Comparison of ENCODE assay signal across 17 cellular contexts in the genomic region with DNA sequence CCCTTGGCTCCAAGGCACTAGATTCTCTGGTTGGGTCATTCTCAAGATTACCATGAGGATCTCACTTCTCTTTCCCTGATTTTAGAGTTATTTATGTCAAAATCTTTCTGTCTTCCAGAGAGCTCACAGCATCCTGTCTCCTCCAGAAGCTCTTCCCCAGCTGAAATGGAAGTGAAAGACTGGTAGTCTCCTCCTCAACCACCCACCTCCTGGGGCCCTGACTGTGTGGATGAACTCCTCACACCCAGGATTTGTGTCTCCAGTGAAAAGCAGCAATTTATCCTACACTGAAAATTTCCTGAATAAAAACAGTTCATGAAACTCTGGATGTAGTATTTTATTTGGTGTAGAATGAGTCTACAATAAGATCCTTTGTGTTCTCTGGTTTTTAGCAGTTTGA. TPM values are rescaled to one million over a fixed set of nuclear protein-coding genes. Genes with fewer than 3 reads are reported as not detected.
A peak's percentile ranks its signal among the peaks of the same experiment; 100 is the strongest.
DNase-seq lines count a peak whose midpoint lies in the region; ATAC-seq, FAIRE-seq and TF ChIP-seq lines count a peak whose summit lies in the region.
"Had no signal": no experiment of that assay in that cellular context is flagged by ENCODE, and none has a peak within 500 bp of the region (broad histone marks: within the 10 kb centered on the region; RNA-seq: fewer than 3 reads in every experiment).

No MANE protein-coding gene starts in this region.

- no peak for DNase-seq in GM23338 (ENCODE audit: low spot score)
- DNase-seq in endothelial cell of umbilical vein (ENCODE audit: low read depth, low spot score): no peak
- DNase-seq in gastrocnemius medialis: no peak
- no peak for DNase-seq in H54 (ENCODE audit: insufficient read length, low spot score)
- DNase-seq in SJCRH30: no peak
- no peak for DNase-seq in MG63
- DNase-seq: CD4-positive, alpha-beta memory T cell; DND-41; GDM1; H7; NCI-H1436 treated with DMSO at 0.1 percent for 48 hours; NCI-H2081 treated with DMSO at 0.1 percent for 48 hours; NCI-H524 had no signal

- H3K27ac ChIP-seq in ACC112 (ENCODE audit: low read depth, low read length): no peak overlapping the region
- no peak overlapping the region for H3K27ac ChIP-seq in GM23338 (ENCODE audit: low read depth)
- H3K27ac ChIP-seq in endothelial cell of umbilical vein (ENCODE audit: insufficient read depth, low read depth, low read length): no peak overlapping the region
- peak overlapping the region; percentile 49 to 77 (median 61) for H3K27ac ChIP-seq in gastrocnemius medialis
- no peak overlapping the region for H3K27ac ChIP-seq in SJCRH30

- no peaks in the 10 kb centered on the region for H3K27me3 Mint-ChIP-seq in GM23338 (ENCODE audit: insufficient read depth, low read depth, poor library complexity)

- peak overlapping the region; percentile 2 for H2AFZ ChIP-seq in ACC112 (ENCODE audit: low read length, unreplicated experiment)
- 0 out of 2 replicates have a peak overlapping the region, but pooled peaks have one; percentile 43 for H2AFZ ChIP-seq in GM23338
- peak overlapping the region; percentile 24 for H2AFZ ChIP-seq in endothelial cell of umbilical vein (ENCODE audit: low read depth, low read length)

- TF ChIP-seq CTCF in GM23338 (conservative IDR thresholded peaks at IDR 0.05; ENCODE audit: low read depth in 2 of 2) (no peak), endothelial cell of umbilical vein (IDR thresholded peaks at IDR 0.05; ENCODE audit: extremely low read depth in 1 of 2, insufficient read depth in 1 of 2, low read depth in 1 of 2, low read length in 2 of 2) (no peak), gastrocnemius medialis (IDR thresholded peaks at IDR 0.05 in 4 of 5, conservative IDR thresholded peaks at IDR 0.05 in 1 of 5) (no peak)

- H3K9me3 ChIP-seq in endothelial cell of umbilical vein (replicated peaks; ENCODE audit: control insufficient read depth, insufficient read depth, low read length): no peaks in the 10 kb centered on the region
- no peaks in the 10 kb centered on the region for H3K9me3 ChIP-seq in gastrocnemius medialis
- H3K9me3 ChIP-seq in SJCRH30 (replicated peaks): peaks cover 14% of the 10 kb centered on the region
- H3K9me3 ChIP-seq in MG63: peaks cover 14% of the 10 kb centered on the region

- H3K4me1 ChIP-seq in ACC112 (ENCODE audit: control insufficient read depth, insufficient read depth, low read length, unreplicated experiment) (peaks cover 9% of the 10 kb centered on the region), GM23338 (ENCODE audit: insufficient read depth) (peaks cover 3% of the 10 kb centered on the region), endothelial cell of umbilical vein (ENCODE audit: control insufficient read depth, extremely low read depth, insufficient read depth, low read length) (peaks cover 7% of the 10 kb centered on the region), gastrocnemius medialis (peaks cover 14 to 24% of the 10 kb centered on the region in 2 donors), SJCRH30 (peaks cover 12% of the 10 kb centered on the region)

- no peak overlapping the region for H3K27ac Mint-ChIP-seq in GM23338
- H3K27ac Mint-ChIP-seq: CD4-positive, alpha-beta memory T cell had no signal

- no peak overlapping the region for H3K9ac ChIP-seq in endothelial cell of umbilical vein (replicated peaks; ENCODE audit: extremely low read depth, insufficient read depth, low read length)

- ATAC-seq in GM23338: no peak
- ATAC-seq in gastrocnemius medialis: no peak
- ATAC-seq in HG02852 (IDR thresholded peaks at IDR 0.05; ENCODE audit: unreplicated experiment): no peak

- H3K79me2 ChIP-seq in ACC112 (ENCODE audit: control insufficient read depth, insufficient read depth, low read length, unreplicated experiment) (no peaks in the 10 kb centered on the region), GM23338 (replicated peaks; ENCODE audit: insufficient read depth) (no peaks in the 10 kb centered on the region), endothelial cell of umbilical vein (ENCODE audit: control insufficient read depth, insufficient read depth, low read length) (no peaks in the 10 kb centered on the region)

- H3K27me3 ChIP-seq in ACC112 (ENCODE audit: insufficient read depth, low read length): no peaks in the 10 kb centered on the region
- no peaks in the 10 kb centered on the region for H3K27me3 ChIP-seq in GM23338 (ENCODE audit: insufficient read depth)
- H3K27me3 ChIP-seq in endothelial cell of umbilical vein (ENCODE audit: control insufficient read depth in 2 of 2, insufficient read depth in 2 of 2, low read length in 2 of 2): no peaks in the 10 kb centered on the region
- H3K27me3 ChIP-seq in gastrocnemius medialis: no peaks in the 10 kb centered on the region
- no peaks in the 10 kb centered on the region for H3K27me3 ChIP-seq in SJCRH30
- no peaks in the 10 kb centered on the region for H3K27me3 ChIP-seq in MG63

- H3K9me2 ChIP-seq in GM23338 (ENCODE audit: insufficient read depth): peaks cover 6% of the 10 kb centered on the region

- no TSS peak for BruUV-seq in endothelial cell of umbilical vein (replicated peaks; lab: Mats Ljungman, UMichigan)

- H4K20me1 ChIP-seq in GM23338 (replicated peaks; ENCODE audit: insufficient read depth) (no peaks in the 10 kb centered on the region), endothelial cell of umbilical vein (replicated peaks; ENCODE audit: control insufficient read depth, extremely low read depth, insufficient read depth, low read length) (no peaks in the 10 kb centered on the region)

- H3K9me1 ChIP-seq in endothelial cell of umbilical vein (replicated peaks; ENCODE audit: control insufficient read depth, extremely low read depth, insufficient read depth, low read length): no peaks in the 10 kb centered on the region

- TF ChIP-seq POLR2A in endothelial cell of umbilical vein (IDR thresholded peaks at IDR 0.05; ENCODE audit: low read depth, low read length) (no peak), gastrocnemius medialis (IDR thresholded peaks at IDR 0.05) (no peak), H54 (IDR thresholded peaks at IDR 0.05; ENCODE audit: low read depth, low read length) (no peak)

- no peaks in the 10 kb centered on the region for H3K36me3 Mint-ChIP-seq in GM23338 (ENCODE audit: low read depth)
- H3K36me3 Mint-ChIP-seq: CD4-positive, alpha-beta memory T cell had no signal

- dilution Hi-C loops in endothelial cell of umbilical vein (cut with MboI; ENCODE audit: extremely low pct_ligation_motif_present, low sequenced_read_pairs): no loop called here

- CTCF ChIA-PET in endothelial cell of umbilical vein (lab: Charles Lee): interaction anchor here (1.2 to 2.1 kb wide), 3 partner anchors 33 to 153 kb away, joined by 5 to 7 read pairs (median 6); no protein-coding TSS in a partner anchor

- no peak overlapping the region for H3K4me2 ChIP-seq in GM23338
- no peak overlapping the region for H3K4me2 ChIP-seq in endothelial cell of umbilical vein (ENCODE audit: insufficient read depth, low read length)

- H3F3A ChIP-seq in GM23338 (replicated peaks; ENCODE audit: low read depth): no peaks in the 10 kb centered on the region

- H3K36me3 ChIP-seq in ACC112 (ENCODE audit: insufficient read depth, low read length): peaks cover 8% of the 10 kb centered on the region
- no peaks in the 10 kb centered on the region for H3K36me3 ChIP-seq in GM23338 (ENCODE audit: insufficient read depth)
- H3K36me3 ChIP-seq in endothelial cell of umbilical vein (ENCODE audit: control insufficient read depth in 2 of 2, extremely low read depth in 1 of 2, insufficient read depth in 2 of 2, low read length in 2 of 2): no peaks in the 10 kb centered on the region
- no peaks in the 10 kb centered on the region for H3K36me3 ChIP-seq in gastrocnemius medialis
- H3K36me3 ChIP-seq in SJCRH30: no peaks in the 10 kb centered on the region
- no peaks in the 10 kb centered on the region for H3K36me3 ChIP-seq in MG63

- H3K4me1 Mint-ChIP-seq in GM23338: peaks cover 2% of the 10 kb centered on the region; the same call in 2 of the 3 replicates

- FAIRE-seq in endothelial cell of umbilical vein (lab: Jason Lieb, UNC) (no peak), H54 (lab: Jason Lieb, UNC) (no peak)
- FAIRE-seq: HTR-8/SVneo had no signal

- peaks cover 3% of the 10 kb centered on the region; the same call in 1 of the 3 replicates for H3K9me3 Mint-ChIP-seq in GM23338

- POLR2A ChIA-PET in endothelial cell of umbilical vein (lab: Charles Lee): no interaction called here

- H3K4me3 ChIP-seq in ACC112 (ENCODE audit: low read depth, low read length): no peak overlapping the region
- H3K4me3 ChIP-seq in GM23338: no peak overlapping the region
- no peak overlapping the region for H3K4me3 ChIP-seq in endothelial cell of umbilical vein (replicated peaks in 1 of 3; ENCODE audit: insufficient read depth in 1 of 3, low read depth in 1 of 3, low read length in 3 of 3)
- H3K4me3 ChIP-seq in gastrocnemius medialis: no peak overlapping the region
- no peak overlapping the region for H3K4me3 ChIP-seq in SJCRH30
- no peak overlapping the region for H3K4me3 ChIP-seq in MG63

- intact Hi-C loops in endothelial cell of umbilical vein (cut with micrococcal nuclease) (no loop called here), gastrocnemius medialis (cut with DNase I; ENCODE audit: low total_unique reads) (no loop called here)

- in situ Hi-C loops in gastrocnemius medialis (cut with MboI; ENCODE audit: low sequenced_read_pairs in 4 of 4): loop anchor here in 2 of 4 donors (5.0 kb wide), 1 partner anchor 147 kb away; no protein-coding TSS in a partner anchor

- H3K4me3 Mint-ChIP-seq in GM23338: no peak overlapping the region
- H3K4me3 Mint-ChIP-seq: CD4-positive, alpha-beta memory T cell had no signal

TF ChIP-seq in endothelial cell of umbilical vein, 7 proteins besides CTCF, POLR2A, EP300 and RAD21 (continues in another document):
- no peak for TF ChIP-seq EZH2 (IDR thresholded peaks at IDR 0.05; ENCODE audit: borderline replicate concordance, low read depth, low read length, severe bottlenecking)
- TF ChIP-seq FOS (IDR thresholded peaks at IDR 0.05; ENCODE audit: borderline replicate concordance, insufficient read depth, low read length): no peak
- no peak for TF ChIP-seq POLR2AphosphoS5 (IDR thresholded peaks at IDR 0.05; ENCODE audit: insufficient read depth, low read depth, low read length)

RNA-seq across cellular contexts. Expression of a gene that starts 12.0 kb away (rescaled TPM):
- total RNA-seq in GM23338 (2014; rRNA removed; shearing (Covaris generic)): not detected in 2 replicates
- polyA plus RNA-seq in GM23338 (2016; fragmentation: Nextera tagmentation; extraction: Ambion mirVana): not detected in 2 replicates
- total RNA-seq in endothelial cell of umbilical vein: 4.1 and 4.6 TPM in 2 replicates
- polyA plus RNA-seq in endothelial cell of umbilical vein: 1.2 and 1.3 TPM in 2 replicates
- polyA plus RNA-seq in endothelial cell of umbilical vein (2011; cell fraction: cytosol; rRNA removed): 0.75 and 0.78 TPM in 2 replicates
- 0.72 and 1.2 TPM in 2 replicates for polyA plus RNA-seq in endothelial cell of umbilical vein (2011; cell fraction: nucleus; rRNA removed)
- polyA plus RNA-seq in endothelial cell of umbilical vein (2012): 0.11 and 0.33 TPM in 2 replicates
- polyA minus RNA-seq in endothelial cell of umbilical vein: 3.2 and 3.4 TPM in 2 replicates
- not detected for polyA minus RNA-seq in endothelial cell of umbilical vein (2011; cell fraction: cytosol; rRNA and poly(A)+ RNA removed)
- polyA minus RNA-seq in endothelial cell of umbilical vein (2011; cell fraction: nucleus; rRNA and poly(A)+ RNA removed): 0.96 and 1.6 TPM in 2 replicates
- 1 to 10 TPM; 2.0 to 5.8 (median 3.0) TPM for total RNA-seq in gastrocnemius medialis
- 0.12 and 0.25 TPM in 2 replicates for total RNA-seq in SJCRH30 (2014; rRNA removed; shearing (Covaris generic))
- not detected in 2 replicates for total RNA-seq in MG63 (2014; rRNA removed; shearing (Covaris generic); ENCODE audit: low replicate concordance)
- total RNA-seq: A673, H7 had no signal
- polyA plus RNA-seq: CD4-positive, alpha-beta memory T cell had no signal

Comparison
In these comparisons a context has a peak if more than half of its experiments do, and no peak if none do; other contexts are left out.
1. H3K27ac ChIP-seq: peak in gastrocnemius medialis (4 of 4); none in ACC112 (single experiment), GM23338 (single experiment), endothelial cell of umbilical vein (single experiment) and SJCRH30 (single experiment).
2. Peak in every context shown above with its lines, with median percentiles within 50 percentile points of each other: H2AFZ ChIP-seq.